8 cellular contexts compared by ENCODE assay signal in genomic region chr16:2969545-2970521, GRCh38. TPM values are rescaled to one million over a fixed set of nuclear protein-coding genes. Genes with fewer than 3 reads are reported as not detected.
A peak's percentile ranks its signal among the peaks of the same experiment; 100 is the strongest.
DNase-seq lines count a peak whose midpoint lies in the region; ATAC-seq and TF ChIP-seq lines count a peak whose summit lies in the region.

No MANE protein-coding gene starts in this region.

- H3K4me3 ChIP-seq in BJ (ENCODE audit: low read depth, low read length) (peak overlapping the region; percentile 59), SJSA1 (peak overlapping the region; percentile 86), upper lobe of right lung (peak overlapping the region; percentile 71)

- H3K4me1 Mint-ChIP-seq in activated naive CD4-positive, alpha-beta T cell treated with anti-CD3 and anti-CD28 coated beads, Interleukin-2, amount 10 ng/mL, durations not matched to agents 7 days and 5 days = peaks cover 35% of the 10 kb centered on the region
- peaks cover 16% of the 10 kb centered on the region for H3K4me1 Mint-ChIP-seq in osteocyte (ENCODE audit: unreplicated experiment)

- no peaks in the 10 kb centered on the region; the same call in 1 of the 2 replicates for H3K36me3 ChIP-seq in BJ (ENCODE audit: control insufficient read depth, insufficient read depth, low read length)
- peaks cover 53% of the 10 kb centered on the region for H3K36me3 ChIP-seq in SJSA1
- H3K36me3 ChIP-seq in upper lobe of right lung = no peaks in the 10 kb centered on the region

- peak overlapping the region; percentile 74 for H3K4me3 Mint-ChIP-seq in activated naive CD4-positive, alpha-beta T cell treated with anti-CD3 and anti-CD28 coated beads, Interleukin-2, amount 10 ng/mL, durations not matched to agents 7 days and 5 days
- peak overlapping the region; percentile 66 for H3K4me3 Mint-ChIP-seq in osteocyte (ENCODE audit: unreplicated experiment)

- CTCF ChIA-PET in BJ (lab: Yijun Ruan, JAX) = interaction anchor here (0.6 to 1.6 kb wide), 6 partner anchors 9 to 121 kb away, joined by 3 to 6 read pairs (median 3); no protein-coding TSS in a partner anchor
- CTCF ChIA-PET in activated naive CD4-positive, alpha-beta T cell treated with anti-CD3 and anti-CD28 coated beads, Interleukin-2, amount 10 ng/mL, durations not matched to agents 7 days and 5 days (lab: Charles Lee) = interaction anchor here (0.7 to 2.0 kb wide), 9 partner anchors 8 to 229 kb away, joined by 3 to 14 read pairs (median 4); partner anchors contain the start of genes CLDN6, FLYWCH2 and PKMYT1

- peak overlapping the region; percentile 74 for H3K27ac Mint-ChIP-seq in activated naive CD4-positive, alpha-beta T cell treated with anti-CD3 and anti-CD28 coated beads, Interleukin-2, amount 10 ng/mL, durations not matched to agents 7 days and 5 days
- no peak overlapping the region for H3K27ac Mint-ChIP-seq in osteocyte (ENCODE audit: unreplicated experiment)

- TF ChIP-seq CTCF in BJ (IDR thresholded peaks at IDR 0.05; ENCODE audit: insufficient read depth, low read depth, low read length) (peak; percentile 66), osteocyte (IDR thresholded peaks at IDR 0.05) (peak; percentile 62), upper lobe of right lung (IDR thresholded peaks at IDR 0.05) (peak; percentile 44)

- no peak for DNase-seq in BJ (ENCODE audit: low read depth)
- peak; percentile 69 for DNase-seq in HuH-7 (ENCODE audit: low spot score)
- peak; percentile 84 to 88 for DNase-seq in SJSA1 (ENCODE audit: low read depth in 1 of 2, low spot score in 2 of 2)
- DNase-seq in activated naive CD4-positive, alpha-beta T cell treated with anti-CD3 and anti-CD28 coated beads, Interleukin-2, amount 10 ng/mL, durations not matched to agents 7 days and 5 days = peak; percentile 90
- DNase-seq in head of caudate nucleus = peak; percentile 50 to 87 (median 77)
- DNase-seq in osteocyte (ENCODE audit: extremely low spot score, unreplicated experiment) = no peak
- DNase-seq in upper lobe of right lung = peak; percentile 89

- peaks cover 15% of the 10 kb centered on the region for H3K27me3 ChIP-seq in BJ (ENCODE audit: control insufficient read depth, insufficient read depth, low read length)
- peaks cover 7% of the 10 kb centered on the region for H3K27me3 ChIP-seq in SJSA1 (replicated peaks)
- H3K27me3 ChIP-seq in upper lobe of right lung = peaks cover 37% of the 10 kb centered on the region

- H3K9me3 Mint-ChIP-seq in activated naive CD4-positive, alpha-beta T cell treated with anti-CD3 and anti-CD28 coated beads, Interleukin-2, amount 10 ng/mL, durations not matched to agents 7 days and 5 days = no peaks in the 10 kb centered on the region
- no peaks in the 10 kb centered on the region for H3K9me3 Mint-ChIP-seq in osteocyte (ENCODE audit: unreplicated experiment)

- H3K27ac ChIP-seq in SJSA1 (peak overlapping the region; percentile 18), upper lobe of right lung (no peak overlapping the region)

- peaks cover 43% of the 10 kb centered on the region for H3K27me3 Mint-ChIP-seq in activated naive CD4-positive, alpha-beta T cell treated with anti-CD3 and anti-CD28 coated beads, Interleukin-2, amount 10 ng/mL, durations not matched to agents 7 days and 5 days
- no peaks in the 10 kb centered on the region for H3K27me3 Mint-ChIP-seq in osteocyte (ENCODE audit: unreplicated experiment)

- POLR2A ChIA-PET in BJ (lab: Charles Lee) = no interaction called here

- intact Hi-C loops in head of caudate nucleus (cut with DNase I) (loop anchor here (5.0 kb wide), 1 partner anchor 53 kb away; no protein-coding TSS in a partner anchor), upper lobe of right lung (cut with DNase I) (no loop called here)

- ATAC-seq in GM19035 (IDR thresholded peaks at IDR 0.05; ENCODE audit: unreplicated experiment) (peak; percentile 40), upper lobe of right lung (peak; percentile 63)

- peaks cover 10% of the 10 kb centered on the region for H3K36me3 Mint-ChIP-seq in activated naive CD4-positive, alpha-beta T cell treated with anti-CD3 and anti-CD28 coated beads, Interleukin-2, amount 10 ng/mL, durations not matched to agents 7 days and 5 days
- no peaks in the 10 kb centered on the region for H3K36me3 Mint-ChIP-seq in osteocyte (ENCODE audit: unreplicated experiment)

- H3K9me3 ChIP-seq in SJSA1 (replicated peaks) (no peaks in the 10 kb centered on the region; the same call in 1 of the 2 replicates), upper lobe of right lung (no peaks in the 10 kb centered on the region)

- H3K4me1 ChIP-seq in SJSA1 (replicated peaks) (peaks cover 28% of the 10 kb centered on the region), upper lobe of right lung (peaks cover 28% of the 10 kb centered on the region)

RNA-seq across cellular contexts. Expression of gene PAQR4, which starts 0.7 kb away (rescaled TPM):
- polyA plus RNA-seq in BJ (2011; rRNA removed) = 2.7 and 4.4 TPM in 2 replicates
- 2.3 and 2.5 TPM in 2 replicates for polyA minus RNA-seq in BJ (2011; rRNA and poly(A)+ RNA removed)
- 29.9 and 44.0 TPM in 2 replicates for total RNA-seq in SJSA1 (2014; rRNA removed; shearing (Covaris generic))
- 8.4 and 11.9 TPM in 2 replicates for total RNA-seq in osteocyte
- 7.4 TPM for total RNA-seq in upper lobe of right lung

RNA-seq across cellular contexts. Expression of gene KREMEN2, which starts 5.8 kb away (rescaled TPM):
- not detected in 2 replicates for polyA plus RNA-seq in BJ (2011; rRNA removed)
- polyA minus RNA-seq in BJ (2011; rRNA and poly(A)+ RNA removed) = not detected in 2 replicates
- total RNA-seq in SJSA1 (2014; rRNA removed; shearing (Covaris generic)) = not detected in 2 replicates
- not detected in 2 replicates for total RNA-seq in osteocyte
- not detected for total RNA-seq in upper lobe of right lung

RNA-seq across cellular contexts. Expression of gene PKMYT1, which starts 10.4 kb away (rescaled TPM):
- 3.6 and 6.9 TPM in 2 replicates for polyA plus RNA-seq in BJ (2011; rRNA removed)
- 1.8 and 3.7 TPM in 2 replicates for polyA minus RNA-seq in BJ (2011; rRNA and poly(A)+ RNA removed)
- total RNA-seq in SJSA1 (2014; rRNA removed; shearing (Covaris generic)) = 66.4 and 80.8 TPM in 2 replicates
- total RNA-seq in osteocyte (10.4 and 14.0 TPM in 2 replicates), upper lobe of right lung (3.8 TPM)

RNA-seq across cellular contexts. Expression of gene CLDN9, which starts 42.9 kb away (rescaled TPM):
- not detected in 2 replicates for polyA plus RNA-seq in BJ (2011; rRNA removed)
- polyA minus RNA-seq in BJ (2011; rRNA and poly(A)+ RNA removed) = not detected in 2 replicates
- not detected in 2 replicates for total RNA-seq in SJSA1 (2014; rRNA removed; shearing (Covaris generic))
- total RNA-seq in osteocyte (not detected in 2 replicates), upper lobe of right lung (0.75 TPM)

RNA-seq across cellular contexts. Expression of gene CLDN6, which starts 48.1 kb away (rescaled TPM):
- polyA plus RNA-seq in BJ (2011; rRNA removed) = 0.12 TPM in 1 of 2 replicates, not detected in the other
- not detected in 2 replicates for polyA minus RNA-seq in BJ (2011; rRNA and poly(A)+ RNA removed)
- not detected in 2 replicates for total RNA-seq in SJSA1 (2014; rRNA removed; shearing (Covaris generic))
- total RNA-seq in osteocyte (0.32 TPM in 1 of 2 replicates, not detected in the other), upper lobe of right lung (not detected)

Comparison
In these comparisons a context has a peak if more than half of its experiments do, and no peak if none do; other contexts are left out.
1. DNase-seq: peak in HuH-7 (single experiment), SJSA1 (2 of 2), activated naive CD4-positive, alpha-beta T cell treated with anti-CD3 and anti-CD28 coated beads, Interleukin-2, amount 10 ng/mL, durations not matched to agents 7 days and 5 days (single experiment), head of caudate nucleus (42 of 42) and upper lobe of right lung (single experiment); none in BJ (single experiment) and osteocyte (single experiment).
2. Peak in every context shown above with its lines, with median percentiles within 50 percentile points of each other: H3K4me3 ChIP-seq and CTCF ChIP-seq.